In the genomic region with DNA sequence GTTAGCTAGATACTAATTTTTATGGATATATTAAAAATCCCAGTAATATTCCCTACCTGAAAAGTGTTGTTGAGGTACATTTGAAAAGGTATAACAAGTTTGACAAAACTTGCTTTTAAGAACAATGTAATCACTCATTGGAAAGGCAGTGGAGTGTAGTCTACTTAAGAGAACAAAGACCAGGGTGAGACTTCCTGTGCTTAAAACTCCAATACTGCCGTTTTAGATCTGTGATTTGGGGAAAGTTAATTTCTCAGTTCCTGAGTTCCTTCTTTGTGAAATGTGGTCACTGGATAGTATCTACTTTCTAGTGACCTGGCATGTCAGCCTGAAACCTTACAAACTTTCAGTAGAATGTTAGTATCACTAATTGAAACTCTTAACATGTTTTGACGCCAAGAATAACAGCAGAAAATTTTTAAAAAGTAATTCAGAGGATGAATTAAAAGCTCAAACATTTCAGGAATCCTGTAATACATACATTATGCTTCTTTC, we compare ENCODE assay signal across 20 cellular contexts. TPM values are rescaled to one million over a fixed set of nuclear protein-coding genes. Genes with fewer than 3 reads are reported as not detected.
"Had no signal": no experiment of that assay in that cellular context is flagged by ENCODE, and none has a peak within 500 bp of the region (broad histone marks: within the 10 kb centered on the region; RNA-seq: fewer than 3 reads in every experiment).

No MANE protein-coding gene starts in this region.

- H3K36me3 Mint-ChIP-seq: naive thymus-derived CD4-positive, alpha-beta T cell; stimulated activated effector memory CD8-positive, alpha-beta T cell treated with anti-CD3 and anti-CD28 coated beads, Interleukin-12 subunit alpha, Interleukin-12 subunit beta, amount 100 ng/mL, for 72 hours had no signal

- H3K4me3 ChIP-seq: dorsolateral prefrontal cortex, pancreas, stomach, testis, upper lobe of left lung had no signal

- H3K27me3 ChIP-seq: dorsolateral prefrontal cortex, foreskin keratinocyte, pancreas, stomach, testis, upper lobe of left lung had no signal

- H3K27ac ChIP-seq: dorsolateral prefrontal cortex, foreskin keratinocyte, pancreas, testis, upper lobe of left lung had no signal

- H3K36me3 ChIP-seq: pancreas, stomach, upper lobe of left lung had no signal

- DNase-seq: activated CD4-positive, alpha-beta T cell treated with anti-CD3 and anti-CD28 coated beads for 48 hours; activated CD8-positive, alpha-beta memory T cell treated with anti-CD3 and anti-CD28 coated beads, Interleukin-2, amount 50 U/mL, for 4 hours; activated CD8-positive, alpha-beta T cell treated with anti-CD3 and anti-CD28 coated beads for 36 hours; activated effector memory CD4-positive, alpha-beta T cell treated with Interleukin-2 at 50 U/mL for 16 hours; activated naive CD4-positive, alpha-beta T cell treated with anti-CD3 and anti-CD28 coated beads, Interleukin-2, amount 50 U/mL, for 16 hours; activated T-cell treated with anti-CD3 and anti-CD28 coated beads, Interleukin-2, amount 50 U/mL, for 48 hours; aorta; dorsolateral prefrontal cortex; foreskin keratinocyte; hippocampal formation; islet precursor cell; naive thymus-derived CD4-positive, alpha-beta T cell; pancreas; stimulated activated CD4-positive, alpha-beta T cell treated with anti-CD3 and anti-CD28 coated beads, Interleukin-4, amount 100 ng/mL, for 24 hours; stomach; SW 1271; testis; upper lobe of left lung had no signal

- H3K9me3 ChIP-seq: pancreas, stomach, testis, upper lobe of left lung had no signal

- H3K4me1 ChIP-seq: pancreas, testis, upper lobe of left lung had no signal

- H3K4me3 Mint-ChIP-seq: activated CD8-positive, alpha-beta T cell treated with anti-CD3 and anti-CD28 coated beads for 36 hours; naive thymus-derived CD4-positive, alpha-beta T cell; stimulated activated effector memory CD8-positive, alpha-beta T cell treated with anti-CD3 and anti-CD28 coated beads, Interleukin-12 subunit alpha, Interleukin-12 subunit beta, amount 100 ng/mL, for 72 hours had no signal

- H3K4me1 Mint-ChIP-seq: naive thymus-derived CD4-positive, alpha-beta T cell; stimulated activated effector memory CD8-positive, alpha-beta T cell treated with anti-CD3 and anti-CD28 coated beads, Interleukin-12 subunit alpha, Interleukin-12 subunit beta, amount 100 ng/mL, for 72 hours had no signal

- H3K27me3 Mint-ChIP-seq: activated CD8-positive, alpha-beta T cell treated with anti-CD3 and anti-CD28 coated beads for 36 hours; naive thymus-derived CD4-positive, alpha-beta T cell had no signal

- H3K27ac Mint-ChIP-seq: activated CD8-positive, alpha-beta T cell treated with anti-CD3 and anti-CD28 coated beads for 36 hours; naive thymus-derived CD4-positive, alpha-beta T cell; stimulated activated effector memory CD8-positive, alpha-beta T cell treated with anti-CD3 and anti-CD28 coated beads, Interleukin-12 subunit alpha, Interleukin-12 subunit beta, amount 100 ng/mL, for 72 hours had no signal

RNA-seq across cellular contexts. Expression of a gene that starts 56.8 kb away (rescaled TPM):
- total RNA-seq: activated CD8-positive, alpha-beta T cell treated with anti-CD3 and anti-CD28 coated beads for 36 hours; naive thymus-derived CD4-positive, alpha-beta T cell; T-helper 2 cell treated with Interferon-gamma antibody and Interleukin-4, amounts not matched to agents 100 ng/mL and 5 ng/mL, for 36 hours had no signal
- polyA plus RNA-seq: naive thymus-derived CD4-positive, alpha-beta T cell had no signal
